ENCODE assay signal across 10 cellular contexts in genomic region chr12:111775205-111776193, GRCh38. TPM values are rescaled to one million over a fixed set of nuclear protein-coding genes. Genes with fewer than 3 reads are reported as not detected.
DNase-seq lines count a peak whose midpoint lies in the region; ATAC-seq, FAIRE-seq and TF ChIP-seq lines count a peak whose summit lies in the region.
"Had no signal": no experiment of that assay in that cellular context is flagged by ENCODE, and none has a peak within 500 bp of the region (broad histone marks: within the 10 kb centered on the region; RNA-seq: fewer than 3 reads in every experiment).

No MANE protein-coding gene starts in this region.

- H3K27me3 Mint-ChIP-seq in T-helper 17 cell, result peaks cover 19% of the 10 kb centered on the region
- H3K27me3 Mint-ChIP-seq: activated naive CD8-positive, alpha-beta T cell had no signal

- intact Hi-C loops in pancreas (cut with DNase I), result no loop called here

- H3K9me3 ChIP-seq in T-helper 17 cell (ENCODE audit: control insufficient read depth, low read length, poor library complexity, severe bottlenecking) (no peaks in the 10 kb centered on the region), pancreas (no peaks in the 10 kb centered on the region)

- H3K27ac Mint-ChIP-seq in T-helper 17 cell, result peak overlapping the region; percentile 89
- H3K27ac Mint-ChIP-seq: activated naive CD8-positive, alpha-beta T cell had no signal

- FAIRE-seq in pancreas (lab: Jason Lieb, UNC), result peak; percentile 56
- FAIRE-seq: A204.1 had no signal

- DNase-seq in DMS 273 (lab: John Stamatoyannopoulos, UW; ENCODE audit: unreplicated experiment) (peak; percentile 32), DMS 273 treated with DMSO at 0.1 percent for 48 hours (lab: John Stamatoyannopoulos, UW) (no peak), HK-2 (ENCODE audit: unreplicated experiment) (peak; percentile 45), T-helper 17 cell (no peak), fibroblast of villous mesenchyme (ENCODE audit: low read depth) (peak; percentile 100), pancreas (peak in 5 of 6 donors; percentile 70 to 89 (median 84))
- DNase-seq in activated T-cell treated with anti-CD3 and anti-CD28 coated beads, Interleukin-2, amount 50 U/mL, for 48 hours, result no peak
- no peak for DNase-seq in activated CD4-positive, alpha-beta T cell treated with anti-CD3 and anti-CD28 coated beads for 4 hours

- no peaks in the 10 kb centered on the region for H3K36me3 Mint-ChIP-seq in T-helper 17 cell (ENCODE audit: low read depth)
- H3K36me3 Mint-ChIP-seq: activated naive CD8-positive, alpha-beta T cell had no signal

- no peaks in the 10 kb centered on the region for H3K36me3 ChIP-seq in pancreas

- no peaks in the 10 kb centered on the region for H3K27me3 ChIP-seq in pancreas

- no peak for TF ChIP-seq CTCF in fibroblast of villous mesenchyme (IDR thresholded peaks at IDR 0.05; ENCODE audit: insufficient read depth, low read depth, low read length)
- no peak for TF ChIP-seq CTCF in pancreas (IDR thresholded peaks at IDR 0.05)

- peaks cover 2% of the 10 kb centered on the region for H3K4me1 Mint-ChIP-seq in T-helper 17 cell

- ATAC-seq in T-helper 17 cell (peak; percentile 71), pancreas (peak; percentile 53 to 75 (median 71))

- peak overlapping the region; percentile 64 to 97 (median 90) for H3K27ac ChIP-seq in pancreas

- H3K4me3 Mint-ChIP-seq in T-helper 17 cell, result peak overlapping the region; percentile 32
- H3K4me3 Mint-ChIP-seq: activated naive CD8-positive, alpha-beta T cell had no signal

- peaks cover 51 to 67% (median 55%) of the 10 kb centered on the region in 3 donors for H3K4me1 ChIP-seq in pancreas

- WGBS in pancreas, 2 donors, result 13 to 17% methylated on average over 15 of the region's 15 CpGs

- H3K4me3 ChIP-seq in fibroblast of villous mesenchyme (ENCODE audit: low read depth, low read length) (peak overlapping the region; percentile 25), pancreas (peak overlapping the region in 1 of 4 donors; percentile 14)

RNA-seq across cellular contexts. Expression of gene ALDH2, which starts 8.8 kb away (rescaled TPM):
- total RNA-seq in T-helper 17 cell (1 to 10 TPM; 1.9 to 3.4 TPM), fibroblast of villous mesenchyme (6.8 and 13.4 TPM in 2 replicates), pancreas (10 to 100 TPM; 33.7 to 80.2 (median 45.3) TPM)
- polyA plus RNA-seq in pancreas, result 10 to 100 TPM; 22.3 to 37.3 TPM

Comparison
In these comparisons a context has a peak if more than half of its experiments do, and no peak if none do; other contexts are left out.
1. DNase-seq: peak in DMS 273 (single experiment), HK-2 (single experiment), fibroblast of villous mesenchyme (single experiment) and pancreas (5 of 6); none in DMS 273 treated with DMSO at 0.1 percent for 48 hours (single experiment), T-helper 17 cell (0 of 3), activated T-cell treated with anti-CD3 and anti-CD28 coated beads, Interleukin-2, amount 50 U/mL, for 48 hours (0 of 2) and activated CD4-positive, alpha-beta T cell treated with anti-CD3 and anti-CD28 coated beads for 4 hours (0 of 2).